In the genomic region with DNA sequence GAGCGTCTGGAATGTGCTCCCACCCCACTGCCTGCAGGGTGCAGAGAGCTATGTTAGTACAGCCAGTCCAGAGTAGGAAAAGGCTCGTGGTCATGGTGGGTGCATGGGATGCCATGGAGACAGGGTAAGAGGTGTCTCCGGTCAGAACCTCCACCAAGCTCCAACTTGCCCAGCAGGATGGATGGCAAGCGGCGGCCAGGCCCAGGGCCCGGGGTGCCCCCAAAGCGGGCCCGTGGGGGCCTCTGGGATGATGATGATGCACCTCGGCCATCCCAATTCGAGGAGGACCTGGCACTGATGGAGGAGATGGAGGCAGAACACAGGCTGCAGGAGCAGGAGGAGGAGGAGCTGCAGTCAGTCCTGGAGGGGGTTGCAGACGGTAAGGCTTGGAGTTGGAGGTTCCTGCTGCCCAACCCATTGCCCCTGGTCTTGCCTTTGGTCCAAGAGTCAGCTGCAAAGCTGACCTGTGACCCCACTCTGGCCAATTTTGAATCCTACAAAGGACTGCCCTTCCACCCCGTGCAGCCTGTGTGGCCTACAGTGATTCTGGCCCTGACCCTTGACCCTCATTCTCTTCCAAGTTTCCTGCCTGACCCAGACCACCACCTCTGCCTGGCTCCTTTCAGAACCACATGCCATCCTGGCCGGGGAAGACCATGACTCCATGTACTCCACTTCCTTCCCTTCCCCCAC, we compare ENCODE assay signal across 34 cellular contexts. TPM values are rescaled to one million over a fixed set of nuclear protein-coding genes. Genes with fewer than 3 reads are reported as not detected.
"Had no signal": no experiment of that assay in that cellular context is flagged by ENCODE, and none has a peak within 500 bp of the region (broad histone marks: within the 10 kb centered on the region; RNA-seq: fewer than 3 reads in every experiment).

No MANE protein-coding gene starts in this region.

- H3K4me3 ChIP-seq: adrenal gland, ascending aorta, cardiac muscle cell, coronary artery, dorsolateral prefrontal cortex, heart left ventricle, left lung, lung, pancreas, psoas muscle, sigmoid colon, stomach, thyroid gland, upper lobe of left lung had no signal

- H3K9me3 ChIP-seq: adrenal gland, ascending aorta, heart left ventricle, left lung, pancreas, psoas muscle, sigmoid colon, stomach, thyroid gland, upper lobe of left lung had no signal

- H3K27me3 Mint-ChIP-seq: activated CD4-positive, alpha-beta T cell treated with anti-CD3 and anti-CD28 coated beads for 36 hours; activated naive CD8-positive, alpha-beta T cell treated with anti-CD3 and anti-CD28 coated beads for 36 hours; brain; stimulated activated naive B cell treated with anti-CD40 and anti-IgM and Interleukin-4, amounts not matched to agents 10 μg/mL and 1 μg/mL and 100 μg/mL, for 72 hours had no signal

- H3K27me3 ChIP-seq: adrenal gland, ascending aorta, cardiac muscle cell, dorsolateral prefrontal cortex, heart left ventricle, left lung, pancreas, sigmoid colon, stomach, thyroid gland, upper lobe of left lung had no signal

- H3K36me3 ChIP-seq: adrenal gland, cardiac muscle cell, pancreas, thyroid gland had no signal

- DNase-seq: activated CD4-positive, alpha-beta T cell treated with anti-CD3 and anti-CD28 coated beads for 36 hours; activated CD4-positive, alpha-beta T cell treated with anti-CD3 and anti-CD28 coated beads, Interleukin-2, amount 50 U/mL, for 48 hours; activated CD4-positive, CD25-positive, alpha-beta regulatory T cell; activated CD8-positive, alpha-beta memory T cell treated with anti-CD3 and anti-CD28 coated beads for 24 hours; activated effector memory CD4-positive, alpha-beta T cell treated with anti-CD3 and anti-CD28 coated beads, Interleukin-2, amount 50 U/mL, for 16 hours; activated naive CD4-positive, alpha-beta T cell treated with anti-CD3 and anti-CD28 coated beads for 36 hours; activated naive CD8-positive, alpha-beta T cell treated with anti-CD3 and anti-CD28 coated beads for 36 hours; adrenal gland; dorsolateral prefrontal cortex; foreskin fibroblast; hypothalamus; mesendoderm; natural killer cell; pancreas; psoas muscle; sigmoid colon; small intestine; stimulated activated CD4-positive, alpha-beta T cell treated with anti-CD3 and anti-CD28 coated beads, Interleukin-1b, Interleukin-23, amount 100 ng/mL, for 48 hours; stimulated activated CD4-positive, alpha-beta T cell treated with anti-CD3 and anti-CD28 coated beads, Interleukin-4, amount 100 ng/mL, for 4 hours; stimulated activated CD8-positive, alpha-beta memory T cell treated with anti-CD3 and anti-CD28 coated beads, Interleukin-4, amount 100 ng/mL, for 48 hours; stimulated activated naive B cell treated with anti-CD40 and anti-IgM and Interleukin-4, amounts not matched to agents 10 μg/mL and 1 μg/mL and 100 μg/mL, for 72 hours; stomach; T-helper 1 cell; thyroid gland; upper lobe of left lung had no signal

- ATAC-seq: activated CD4-positive, alpha-beta T cell treated with anti-CD3 and anti-CD28 coated beads for 36 hours; heart left ventricle; left lung; natural killer cell; pancreas; psoas muscle; stimulated activated naive B cell treated with anti-CD40 and anti-IgM and Interleukin-4, amounts not matched to agents 10 μg/mL and 1 μg/mL and 100 μg/mL, for 72 hours had no signal

- H3K9me3 Mint-ChIP-seq: activated naive CD4-positive, alpha-beta T cell treated with anti-CD3 and anti-CD28 coated beads for 36 hours; activated naive CD8-positive, alpha-beta T cell treated with anti-CD3 and anti-CD28 coated beads for 36 hours; natural killer cell; stimulated activated naive B cell treated with anti-CD40 and anti-IgM and Interleukin-4, amounts not matched to agents 10 μg/mL and 1 μg/mL and 100 μg/mL, for 72 hours had no signal

- H3K27ac Mint-ChIP-seq: activated CD4-positive, alpha-beta T cell treated with anti-CD3 and anti-CD28 coated beads for 36 hours; activated naive CD4-positive, alpha-beta T cell treated with anti-CD3 and anti-CD28 coated beads for 36 hours; activated naive CD8-positive, alpha-beta T cell treated with anti-CD3 and anti-CD28 coated beads for 36 hours had no signal

- H3K36me3 Mint-ChIP-seq: natural killer cell had no signal

- H3K4me1 Mint-ChIP-seq: activated CD4-positive, alpha-beta T cell treated with anti-CD3 and anti-CD28 coated beads for 36 hours; brain; natural killer cell had no signal

- H3K27ac ChIP-seq: adrenal gland, ascending aorta, cardiac muscle cell, coronary artery, dorsolateral prefrontal cortex, heart left ventricle, left lung, pancreas, psoas muscle, sigmoid colon, stomach, thyroid gland, upper lobe of left lung had no signal

- H3K4me1 ChIP-seq: adrenal gland, ascending aorta, heart left ventricle, left lung, pancreas, psoas muscle, sigmoid colon, stomach, thyroid gland, upper lobe of left lung had no signal

- H3K4me3 Mint-ChIP-seq: activated CD4-positive, alpha-beta T cell treated with anti-CD3 and anti-CD28 coated beads for 36 hours; activated naive CD4-positive, alpha-beta T cell treated with anti-CD3 and anti-CD28 coated beads for 36 hours; activated naive CD8-positive, alpha-beta T cell treated with anti-CD3 and anti-CD28 coated beads for 36 hours; brain; natural killer cell; stimulated activated naive B cell treated with anti-CD40 and anti-IgM and Interleukin-4, amounts not matched to agents 10 μg/mL and 1 μg/mL and 100 μg/mL, for 72 hours had no signal

RNA-seq across cellular contexts. Expression of a gene that starts 19.9 kb away (rescaled TPM):
- total RNA-seq: ascending aorta, cerebellum, thyroid gland had no signal

RNA-seq across cellular contexts. Expression of a gene that starts 33.4 kb away (rescaled TPM):
- total RNA-seq: mononuclear cell had no signal

RNA-seq across cellular contexts. Expression of a gene that starts 33.9 kb away (rescaled TPM):
- total RNA-seq: ascending aorta, sigmoid colon, stomach had no signal
- polyA plus RNA-seq: heart left ventricle had no signal
